25 cellular contexts compared by ENCODE assay signal in genomic region chr15:67037694-67038093, GRCh38.
"Had no signal": no experiment of that assay in that cellular context is flagged by ENCODE, and none has a peak within 500 bp of the region (broad histone marks: within the 10 kb centered on the region; RNA-seq: fewer than 3 reads in every experiment).

No MANE protein-coding gene starts in this region.

- H3K36me3 Mint-ChIP-seq: activated naive CD8-positive, alpha-beta T cell; natural killer cell treated with Interleukin-12 subunit alpha and Interleukin-12 subunit beta and Interleukin-15 and Interleukin-18, amount 100 ng/mL, for 72 hours; WTC11 had no signal

- H3K27ac Mint-ChIP-seq: activated CD8-positive, alpha-beta T cell treated with anti-CD3 and anti-CD28 coated beads, Interleukin-2, amount 10 ng/mL, durations not matched to agents 7 days and 5 days; activated T-cell treated with anti-CD3 and anti-CD28 coated beads, Interleukin-2, amount 50 U/mL, for 72 hours; natural killer cell treated with Interleukin-12 subunit alpha and Interleukin-12 subunit beta and Interleukin-15 and Interleukin-18, amount 100 ng/mL, for 72 hours; progenitor cell of endocrine pancreas; stimulated activated naive CD8-positive, alpha-beta T cell treated with anti-CD3 and anti-CD28 coated beads, Interleukin-15, Interleukin-2, amounts not matched to agents 100 ng/mL and 50 ng/mL, for 24 hours; T-helper 17 cell; WTC11 had no signal

- ATAC-seq: activated CD8-positive, alpha-beta T cell treated with anti-CD3 and anti-CD28 coated beads, Interleukin-2, amount 10 ng/mL, durations not matched to agents 7 days and 5 days; activated T-cell treated with anti-CD3 and anti-CD28 coated beads, Interleukin-2, amount 50 U/mL, for 72 hours; natural killer cell treated with Interleukin-12 subunit alpha and Interleukin-12 subunit beta and Interleukin-15 and Interleukin-18, amount 100 ng/mL, for 72 hours; T-helper 17 cell; upper lobe of right lung; WTC11 had no signal

- H3K4me3 ChIP-seq: esophagus squamous epithelium, left ventricle myocardium inferior, upper lobe of right lung had no signal

- H3K27me3 ChIP-seq: brain microvascular endothelial cell had no signal

- FAIRE-seq: endothelial cell of umbilical vein, kidney, TTC549 had no signal

- H3K27ac ChIP-seq: brain microvascular endothelial cell, esophagus squamous epithelium, left ventricle myocardium inferior, upper lobe of right lung had no signal

- H3K4me3 Mint-ChIP-seq: activated CD8-positive, alpha-beta T cell treated with anti-CD3 and anti-CD28 coated beads, Interleukin-2, amount 10 ng/mL, durations not matched to agents 7 days and 5 days; activated naive CD8-positive, alpha-beta T cell; activated T-cell treated with anti-CD3 and anti-CD28 coated beads, Interleukin-2, amount 50 U/mL, for 72 hours; central memory CD8-positive, alpha-beta T cell; natural killer cell treated with Interleukin-12 subunit alpha and Interleukin-12 subunit beta and Interleukin-15 and Interleukin-18, amount 100 ng/mL, for 72 hours; stimulated activated naive CD8-positive, alpha-beta T cell treated with anti-CD3 and anti-CD28 coated beads, Interleukin-15, Interleukin-2, amounts not matched to agents 100 ng/mL and 50 ng/mL, for 24 hours; T-helper 17 cell; WTC11 had no signal

- DNase-seq: activated CD4-positive, alpha-beta T cell treated with anti-CD3 and anti-CD28 coated beads for 4 hours; activated CD8-positive, alpha-beta memory T cell treated with anti-CD3 and anti-CD28 coated beads, Interleukin-2, amount 50 U/mL, for 4 hours; activated CD8-positive, alpha-beta T cell treated with anti-CD3 and anti-CD28 coated beads, Interleukin-2, amount 10 ng/mL, durations not matched to agents 7 days and 5 days; activated gamma-delta T cell treated with Interleukin-2 at 50 U/mL for 16 hours; activated T-cell treated with anti-CD3 and anti-CD28 coated beads, Interleukin-2, amount 50 U/mL, for 72 hours; anterior cingulate cortex; brain microvascular endothelial cell; cortex of kidney; effector CD4-positive, alpha-beta T cell; esophagus squamous epithelium; hypothalamus; kidney; left ventricle myocardium inferior; mesenchymal stem cell; right cardiac atrium; T-helper 17 cell; upper lobe of right lung had no signal

- H3K27me3 Mint-ChIP-seq: activated naive CD8-positive, alpha-beta T cell; central memory CD8-positive, alpha-beta T cell; stimulated activated naive CD8-positive, alpha-beta T cell treated with anti-CD3 and anti-CD28 coated beads, Interleukin-15, Interleukin-2, amounts not matched to agents 100 ng/mL and 50 ng/mL, for 24 hours; T-helper 17 cell had no signal

- H3K9me3 ChIP-seq: esophagus squamous epithelium, left ventricle myocardium inferior, upper lobe of right lung had no signal

- H3K36me3 ChIP-seq: brain microvascular endothelial cell, esophagus squamous epithelium, left ventricle myocardium inferior, upper lobe of right lung had no signal

- H3K9me3 Mint-ChIP-seq: activated T-cell treated with anti-CD3 and anti-CD28 coated beads, Interleukin-2, amount 50 U/mL, for 72 hours; central memory CD8-positive, alpha-beta T cell; natural killer cell treated with Interleukin-12 subunit alpha and Interleukin-12 subunit beta and Interleukin-15 and Interleukin-18, amount 100 ng/mL, for 72 hours; stimulated activated naive CD8-positive, alpha-beta T cell treated with anti-CD3 and anti-CD28 coated beads, Interleukin-15, Interleukin-2, amounts not matched to agents 100 ng/mL and 50 ng/mL, for 24 hours; WTC11 had no signal
